17 cellular contexts compared by ENCODE assay signal in genomic region chr17:46078675-46079074, GRCh38.
DNase-seq lines count a peak whose midpoint lies in the region; ATAC-seq lines count a peak whose summit lies in the region.
"Had no signal": no experiment of that assay in that cellular context is flagged by ENCODE, and none has a peak within 500 bp of the region (broad histone marks: within the 10 kb centered on the region; RNA-seq: fewer than 3 reads in every experiment).

No MANE protein-coding gene starts in this region.

- H3K9ac ChIP-seq in subcutaneous abdominal adipose tissue (ENCODE audit: low read length in 5 of 5): no peak overlapping the region

- no peaks in the 10 kb centered on the region for H3K27me3 ChIP-seq in subcutaneous abdominal adipose tissue (ENCODE audit: control insufficient read depth in 5 of 5, insufficient read depth in 4 of 5, low read length in 5 of 5)

- H3K27me3 Mint-ChIP-seq in activated naive CD4-positive, alpha-beta T cell treated with anti-CD3 and anti-CD28 coated beads, Interleukin-2, amount 10 ng/mL, durations not matched to agents 7 days and 5 days: no peaks in the 10 kb centered on the region
- no peaks in the 10 kb centered on the region for H3K27me3 Mint-ChIP-seq in T-helper 17 cell

- no peaks in the 10 kb centered on the region for H3K9me3 Mint-ChIP-seq in activated naive CD4-positive, alpha-beta T cell treated with anti-CD3 and anti-CD28 coated beads, Interleukin-2, amount 50 U/mL, for 72 hours
- H3K9me3 Mint-ChIP-seq in activated naive CD4-positive, alpha-beta T cell treated with anti-CD3 and anti-CD28 coated beads, Interleukin-2, amount 10 ng/mL, durations not matched to agents 7 days and 5 days: no peaks in the 10 kb centered on the region

- DNase-seq in activated naive CD4-positive, alpha-beta T cell treated with anti-CD3 and anti-CD28 coated beads, Interleukin-2, amount 50 U/mL, for 72 hours (ENCODE audit: low spot score in 2 of 2): no peak
- DNase-seq in activated naive CD4-positive, alpha-beta T cell treated with anti-CD3 and anti-CD28 coated beads, Interleukin-2, amount 10 ng/mL, durations not matched to agents 7 days and 5 days: no peak
- DNase-seq in T-helper 17 cell: no peak
- no peak for DNase-seq in left colon
- no peak for DNase-seq in NCI-H2171 treated with DMSO at 0.1 percent for 48 hours (lab: John Stamatoyannopoulos, UW)
- DNase-seq in NCI-H510A treated with DMSO at 0.1 percent for 48 hours (lab: John Stamatoyannopoulos, UW): no peak
- DNase-seq: activated CD4-positive, alpha-beta T cell treated with anti-CD3 and anti-CD28 coated beads, Interleukin-2, amount 50 U/mL, for 48 hours; cerebellar nuclear complex; kidney glomerular epithelial cell; mucosa of descending colon; NCI-H146; NCI-H69; PC-3; stimulated activated CD4-positive, alpha-beta T cell treated with anti-CD3 and anti-CD28 coated beads, Interleukin-2, amount 100 ng/mL, for 24 hours; substantia nigra had no signal

- H3K4me3 ChIP-seq in subcutaneous abdominal adipose tissue (ENCODE audit: low read depth in 1 of 5, low read length in 5 of 5): no peak overlapping the region
- H3K4me3 ChIP-seq: mucosa of descending colon had no signal

- peaks cover 0 to 14% of the 10 kb centered on the region in 2 donors for H3K36me3 Mint-ChIP-seq in activated naive CD4-positive, alpha-beta T cell treated with anti-CD3 and anti-CD28 coated beads, Interleukin-2, amount 50 U/mL, for 72 hours
- peaks cover 47% of the 10 kb centered on the region for H3K36me3 Mint-ChIP-seq in activated naive CD4-positive, alpha-beta T cell treated with anti-CD3 and anti-CD28 coated beads, Interleukin-2, amount 10 ng/mL, durations not matched to agents 7 days and 5 days
- peaks cover 3% of the 10 kb centered on the region for H3K36me3 Mint-ChIP-seq in T-helper 17 cell (ENCODE audit: low read depth)

- H3K27ac Mint-ChIP-seq in activated naive CD4-positive, alpha-beta T cell treated with anti-CD3 and anti-CD28 coated beads, Interleukin-2, amount 50 U/mL, for 72 hours: peak overlapping the region; percentile 2 to 23
- H3K27ac Mint-ChIP-seq in activated naive CD4-positive, alpha-beta T cell treated with anti-CD3 and anti-CD28 coated beads, Interleukin-2, amount 10 ng/mL, durations not matched to agents 7 days and 5 days: no peak overlapping the region
- peak overlapping the region; percentile 53 for H3K27ac Mint-ChIP-seq in T-helper 17 cell

- H3K9me3 ChIP-seq in T-helper 17 cell (ENCODE audit: control insufficient read depth, low read length, poor library complexity, severe bottlenecking) (no peaks in the 10 kb centered on the region), subcutaneous abdominal adipose tissue (ENCODE audit: control insufficient read depth in 5 of 5, low read length in 5 of 5) (no peaks in the 10 kb centered on the region)
- H3K9me3 ChIP-seq: mucosa of descending colon had no signal

- no peak overlapping the region for H3K4me3 Mint-ChIP-seq in activated naive CD4-positive, alpha-beta T cell treated with anti-CD3 and anti-CD28 coated beads, Interleukin-2, amount 10 ng/mL, durations not matched to agents 7 days and 5 days
- H3K4me3 Mint-ChIP-seq in T-helper 17 cell: no peak overlapping the region

- CTCF ChIA-PET in activated naive CD4-positive, alpha-beta T cell treated with anti-CD3 and anti-CD28 coated beads, Interleukin-2, amount 10 ng/mL, durations not matched to agents 7 days and 5 days (lab: Charles Lee): no interaction called here

- intact Hi-C loops in left colon (cut with DNase I, micrococcal nuclease): no loop called here

- H3K27ac ChIP-seq in subcutaneous abdominal adipose tissue (ENCODE audit: low read depth, low read length): peak overlapping the region; percentile 43

- peaks cover 9% of the 10 kb centered on the region for H3K4me1 Mint-ChIP-seq in activated naive CD4-positive, alpha-beta T cell treated with anti-CD3 and anti-CD28 coated beads, Interleukin-2, amount 10 ng/mL, durations not matched to agents 7 days and 5 days
- H3K4me1 Mint-ChIP-seq in T-helper 17 cell: peaks cover 31% of the 10 kb centered on the region

- ATAC-seq in activated naive CD4-positive, alpha-beta T cell treated with anti-CD3 and anti-CD28 coated beads, Interleukin-2, amount 50 U/mL, for 72 hours: no peak
- no peak for ATAC-seq in T-helper 17 cell
- peak; percentile 5 for ATAC-seq in left colon
- ATAC-seq in GM21723 (IDR thresholded peaks at IDR 0.05; ENCODE audit: unreplicated experiment): no peak
- ATAC-seq: mucosa of descending colon, PC-3 had no signal

- H3K4me1 ChIP-seq in subcutaneous abdominal adipose tissue (ENCODE audit: control insufficient read depth in 5 of 5, insufficient read depth in 5 of 5, low read length in 5 of 5): peaks cover 0 to 20% (median 8%) of the 10 kb centered on the region in 5 donors

- H3K36me3 ChIP-seq in subcutaneous abdominal adipose tissue (ENCODE audit: control insufficient read depth in 5 of 5, insufficient read depth in 5 of 5, low read length in 5 of 5): peaks cover 0 to 5% (median 0%) of the 10 kb centered on the region in 5 donors
